ENCODE assay signal across 39 cellular contexts in genomic region chr20:48568520-48568919, GRCh38.
"Had no signal": no experiment of that assay in that cellular context is flagged by ENCODE, and none has a peak within 500 bp of the region (broad histone marks: within the 10 kb centered on the region; RNA-seq: fewer than 3 reads in every experiment).

No MANE protein-coding gene starts in this region.

- ATAC-seq: activated naive CD4-positive, alpha-beta T cell treated with anti-CD3 and anti-CD28 coated beads, Interleukin-2, amount 50 U/mL, for 72 hours; activated naive CD8-positive, alpha-beta T cell treated with anti-CD3 and anti-CD28 coated beads, Interleukin-2, amount 50 U/mL, for 24 hours; activated T-cell treated with anti-CD3 and anti-CD28 coated beads, Interleukin-2, amount 50 U/mL, for 4 hours; activated T-cell treated with anti-CD3 and anti-CD28 coated beads, Interleukin-2, amount 50 U/mL, for 72 hours; activated T-helper 17 cell treated with anti-CD3 and anti-CD28 coated beads, Interleukin-2, amount 50 U/mL, for 72 hours; body of pancreas had no signal

- H3K27ac ChIP-seq: adrenal gland, ascending aorta, body of pancreas, brain microvascular endothelial cell, breast epithelium, cardiac muscle cell had no signal

- H3K4me1 ChIP-seq: adrenal gland, ascending aorta, body of pancreas, breast epithelium had no signal

- H3K4me3 ChIP-seq: adrenal gland, ascending aorta, body of pancreas, breast epithelium, cardiac muscle cell had no signal

- H3K4me1 Mint-ChIP-seq: activated naive CD4-positive, alpha-beta T cell treated with anti-CD3 and anti-CD28 coated beads, Interleukin-2, amount 10 ng/mL, durations not matched to agents 7 days and 5 days; activated naive CD4-positive, alpha-beta T cell treated with anti-CD3 and anti-CD28 coated beads, Interleukin-2, amount 50 U/mL, for 24 hours; activated naive CD8-positive, alpha-beta T cell treated with anti-CD3 and anti-CD28 coated beads for 36 hours; activated naive CD8-positive, alpha-beta T cell treated with anti-CD3 and anti-CD28 coated beads, Interleukin-2, amount 10 ng/mL, durations not matched to agents 7 days and 5 days; activated naive CD8-positive, alpha-beta T cell treated with anti-CD3 and anti-CD28 coated beads, Interleukin-2, amount 50 U/mL, for 24 hours; activated T-helper 17 cell treated with anti-CD3 and anti-CD28 coated beads, Interleukin-2, amount 50 U/mL, for 72 hours; central memory CD8-positive, alpha-beta T cell had no signal

- H3K27me3 Mint-ChIP-seq: activated naive CD8-positive, alpha-beta T cell treated with anti-CD3 and anti-CD28 coated beads for 36 hours; activated naive CD8-positive, alpha-beta T cell treated with anti-CD3 and anti-CD28 coated beads, Interleukin-2, amount 50 U/mL, for 24 hours had no signal

- H3K27ac Mint-ChIP-seq: activated naive CD4-positive, alpha-beta T cell treated with anti-CD3 and anti-CD28 coated beads for 36 hours; activated naive CD4-positive, alpha-beta T cell treated with anti-CD3 and anti-CD28 coated beads, Interleukin-2, amount 10 ng/mL, durations not matched to agents 7 days and 5 days; activated naive CD4-positive, alpha-beta T cell treated with anti-CD3 and anti-CD28 coated beads, Interleukin-2, amount 50 U/mL, for 24 hours; activated naive CD8-positive, alpha-beta T cell; activated naive CD8-positive, alpha-beta T cell treated with anti-CD3 and anti-CD28 coated beads for 36 hours; activated naive CD8-positive, alpha-beta T cell treated with anti-CD3 and anti-CD28 coated beads, Interleukin-2, amount 10 ng/mL, durations not matched to agents 7 days and 5 days; activated naive CD8-positive, alpha-beta T cell treated with anti-CD3 and anti-CD28 coated beads, Interleukin-2, amount 50 U/mL, for 24 hours; activated T-cell treated with anti-CD3 and anti-CD28 coated beads, Interleukin-2, amount 50 U/mL, for 72 hours; activated T-helper 1 cell treated with anti-CD3 and anti-CD28 coated beads, Interleukin-12 subunit alpha, Interleukin-12 subunit beta, Interleukin-2, Interleukin-4 antibody, amounts not matched to agents 30 ng/mL and 10 ng/mL and 1 ng/mL, durations not matched to agents 14 hours and 24 hours and 36 hours; activated T-helper 17 cell treated with anti-CD3 and anti-CD28 coated beads, Interleukin-2, amount 50 U/mL, for 72 hours; activated T-helper 2 cell treated with anti-CD3 and anti-CD28 coated beads, Interferon-gamma antibody, Interleukin-2, Interleukin-4, amounts not matched to agents 10 μg/mL and 5 μg/mL and 100 μg/mL, durations not matched to agents 14 hours and 24 hours and 36 hours had no signal

- DNase-seq: activated effector memory CD4-positive, alpha-beta T cell treated with anti-CD3 and anti-CD28 coated beads, Interleukin-2, amount 50 U/mL, for 16 hours; activated effector memory CD4-positive, alpha-beta T cell treated with Interleukin-2 at 50 U/mL for 16 hours; activated gamma-delta T cell; activated gamma-delta T cell treated with Interleukin-2 at 50 U/mL for 16 hours; activated naive CD4-positive, alpha-beta T cell; activated naive CD4-positive, alpha-beta T cell treated with anti-CD3 and anti-CD28 coated beads for 36 hours; activated naive CD4-positive, alpha-beta T cell treated with anti-CD3 and anti-CD28 coated beads, Interleukin-2, amount 10 ng/mL, durations not matched to agents 7 days and 5 days; activated naive CD4-positive, alpha-beta T cell treated with anti-CD3 and anti-CD28 coated beads, Interleukin-2, amount 50 U/mL, for 16 hours; activated naive CD4-positive, alpha-beta T cell treated with Interleukin-2 at 50 U/mL for 16 hours; activated naive CD8-positive, alpha-beta T cell treated with anti-CD3 and anti-CD28 coated beads for 36 hours; activated naive CD8-positive, alpha-beta T cell treated with anti-CD3 and anti-CD28 coated beads, Interleukin-2, amount 10 ng/mL, durations not matched to agents 7 days and 5 days; activated naive CD8-positive, alpha-beta T cell treated with anti-CD3 and anti-CD28 coated beads, Interleukin-2, amount 50 U/mL, for 24 hours; activated T-cell treated with anti-CD3 and anti-CD28 coated beads, Interleukin-2, amount 50 U/mL, for 4 hours; activated T-cell treated with anti-CD3 and anti-CD28 coated beads, Interleukin-2, amount 50 U/mL, for 48 hours; activated T-cell treated with anti-CD3 and anti-CD28 coated beads, Interleukin-2, amount 50 U/mL, for 72 hours; adrenal gland; amniotic stem cell; amygdala; anterior cingulate cortex; aorta; body of pancreas; brain microvascular endothelial cell; caudate nucleus; central memory CD4-positive, alpha-beta T cell; cerebellar nuclear complex had no signal

- H3K9me3 Mint-ChIP-seq: activated naive CD4-positive, alpha-beta T cell treated with anti-CD3 and anti-CD28 coated beads for 36 hours; activated naive CD4-positive, alpha-beta T cell treated with anti-CD3 and anti-CD28 coated beads, Interleukin-2, amount 10 ng/mL, durations not matched to agents 7 days and 5 days; activated naive CD4-positive, alpha-beta T cell treated with anti-CD3 and anti-CD28 coated beads, Interleukin-2, amount 50 U/mL, for 24 hours; activated naive CD8-positive, alpha-beta T cell treated with anti-CD3 and anti-CD28 coated beads for 36 hours; activated naive CD8-positive, alpha-beta T cell treated with anti-CD3 and anti-CD28 coated beads, Interleukin-2, amount 50 U/mL, for 24 hours; activated T-cell treated with anti-CD3 and anti-CD28 coated beads, Interleukin-2, amount 50 U/mL, for 4 hours; activated T-cell treated with anti-CD3 and anti-CD28 coated beads, Interleukin-2, amount 50 U/mL, for 72 hours; activated T-helper 1 cell treated with anti-CD3 and anti-CD28 coated beads, Interleukin-12 subunit alpha, Interleukin-12 subunit beta, Interleukin-2, Interleukin-4 antibody, amounts not matched to agents 30 ng/mL and 10 ng/mL and 1 ng/mL, durations not matched to agents 14 hours and 24 hours and 36 hours; activated T-helper 17 cell treated with anti-CD3 and anti-CD28 coated beads, Interleukin-2, amount 50 U/mL, for 72 hours; activated T-helper 2 cell treated with anti-CD3 and anti-CD28 coated beads, Interferon-gamma antibody, Interleukin-2, Interleukin-4, amounts not matched to agents 10 μg/mL and 5 μg/mL and 100 μg/mL, durations not matched to agents 14 hours and 24 hours and 36 hours; central memory CD8-positive, alpha-beta T cell had no signal

- H3K36me3 ChIP-seq: adrenal gland, ascending aorta, brain microvascular endothelial cell, breast epithelium, cardiac muscle cell had no signal

- H3K27me3 ChIP-seq: adrenal gland, ascending aorta, body of pancreas, brain microvascular endothelial cell, breast epithelium, cardiac muscle cell had no signal

- H3K4me3 Mint-ChIP-seq: activated naive CD4-positive, alpha-beta T cell treated with anti-CD3 and anti-CD28 coated beads for 36 hours; activated naive CD4-positive, alpha-beta T cell treated with anti-CD3 and anti-CD28 coated beads, Interleukin-2, amount 10 ng/mL, durations not matched to agents 7 days and 5 days; activated naive CD4-positive, alpha-beta T cell treated with anti-CD3 and anti-CD28 coated beads, Interleukin-2, amount 50 U/mL, for 24 hours; activated naive CD8-positive, alpha-beta T cell; activated naive CD8-positive, alpha-beta T cell treated with anti-CD3 and anti-CD28 coated beads for 36 hours; activated naive CD8-positive, alpha-beta T cell treated with anti-CD3 and anti-CD28 coated beads, Interleukin-2, amount 10 ng/mL, durations not matched to agents 7 days and 5 days; activated naive CD8-positive, alpha-beta T cell treated with anti-CD3 and anti-CD28 coated beads, Interleukin-2, amount 50 U/mL, for 24 hours; activated T-cell treated with anti-CD3 and anti-CD28 coated beads, Interleukin-2, amount 50 U/mL, for 4 hours; activated T-cell treated with anti-CD3 and anti-CD28 coated beads, Interleukin-2, amount 50 U/mL, for 72 hours; activated T-helper 1 cell treated with anti-CD3 and anti-CD28 coated beads, Interleukin-12 subunit alpha, Interleukin-12 subunit beta, Interleukin-2, Interleukin-4 antibody, amounts not matched to agents 30 ng/mL and 10 ng/mL and 1 ng/mL, durations not matched to agents 14 hours and 24 hours and 36 hours; activated T-helper 17 cell treated with anti-CD3 and anti-CD28 coated beads, Interleukin-2, amount 50 U/mL, for 72 hours; brain; central memory CD8-positive, alpha-beta T cell had no signal

- H3K9me3 ChIP-seq: adrenal gland, ascending aorta, body of pancreas, breast epithelium had no signal

- FAIRE-seq: astrocyte, bronchial epithelial cell, colon had no signal

- H3K36me3 Mint-ChIP-seq: activated naive CD4-positive, alpha-beta T cell treated with anti-CD3 and anti-CD28 coated beads, Interleukin-2, amount 10 ng/mL, durations not matched to agents 7 days and 5 days; activated naive CD4-positive, alpha-beta T cell treated with anti-CD3 and anti-CD28 coated beads, Interleukin-2, amount 50 U/mL, for 24 hours; activated naive CD4-positive, alpha-beta T cell treated with anti-CD3 and anti-CD28 coated beads, Interleukin-2, amount 50 U/mL, for 72 hours; activated naive CD8-positive, alpha-beta T cell; activated naive CD8-positive, alpha-beta T cell treated with anti-CD3 and anti-CD28 coated beads for 36 hours; activated naive CD8-positive, alpha-beta T cell treated with anti-CD3 and anti-CD28 coated beads, Interleukin-2, amount 10 ng/mL, durations not matched to agents 7 days and 5 days; brain had no signal
